2 cellular contexts compared by ENCODE assay signal in the genomic region with DNA sequence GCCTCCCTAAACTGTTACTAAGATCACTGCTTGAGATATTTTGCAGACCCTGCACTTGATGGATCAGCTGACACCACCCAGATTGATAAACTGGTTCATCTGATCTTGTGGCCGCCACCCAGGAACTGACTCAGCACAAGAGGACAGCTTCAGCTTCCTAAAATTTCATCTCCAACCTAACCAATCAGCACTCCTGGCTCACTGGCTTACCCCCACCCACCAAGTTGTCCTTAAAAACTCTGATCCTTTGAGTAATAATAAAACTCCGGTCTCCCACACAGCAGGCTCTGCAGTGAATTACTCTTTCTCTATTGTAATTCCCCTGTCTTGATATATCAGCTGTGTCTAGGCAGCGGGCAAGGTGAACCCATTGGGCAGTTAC.
TF ChIP-seq lines count a peak whose summit lies in the region.

No MANE protein-coding gene starts in this region.

TF ChIP-seq in liver, 16 proteins besides CTCF, POLR2A, EP300 and RAD21:
- TF ChIP-seq HNF4G (IDR thresholded peaks at IDR 0.05) (no peak), YY1 (IDR thresholded peaks at IDR 0.05) (no peak), TAF1 (conservative IDR thresholded peaks at IDR 0.05) (no peak), SP1 (IDR thresholded peaks at IDR 0.05) (no peak), HNF4A (conservative IDR thresholded peaks at IDR 0.05) (no peak), FOXA2 (IDR thresholded peaks at IDR 0.05) (no peak)
- TF ChIP-seq, protein P1, sequence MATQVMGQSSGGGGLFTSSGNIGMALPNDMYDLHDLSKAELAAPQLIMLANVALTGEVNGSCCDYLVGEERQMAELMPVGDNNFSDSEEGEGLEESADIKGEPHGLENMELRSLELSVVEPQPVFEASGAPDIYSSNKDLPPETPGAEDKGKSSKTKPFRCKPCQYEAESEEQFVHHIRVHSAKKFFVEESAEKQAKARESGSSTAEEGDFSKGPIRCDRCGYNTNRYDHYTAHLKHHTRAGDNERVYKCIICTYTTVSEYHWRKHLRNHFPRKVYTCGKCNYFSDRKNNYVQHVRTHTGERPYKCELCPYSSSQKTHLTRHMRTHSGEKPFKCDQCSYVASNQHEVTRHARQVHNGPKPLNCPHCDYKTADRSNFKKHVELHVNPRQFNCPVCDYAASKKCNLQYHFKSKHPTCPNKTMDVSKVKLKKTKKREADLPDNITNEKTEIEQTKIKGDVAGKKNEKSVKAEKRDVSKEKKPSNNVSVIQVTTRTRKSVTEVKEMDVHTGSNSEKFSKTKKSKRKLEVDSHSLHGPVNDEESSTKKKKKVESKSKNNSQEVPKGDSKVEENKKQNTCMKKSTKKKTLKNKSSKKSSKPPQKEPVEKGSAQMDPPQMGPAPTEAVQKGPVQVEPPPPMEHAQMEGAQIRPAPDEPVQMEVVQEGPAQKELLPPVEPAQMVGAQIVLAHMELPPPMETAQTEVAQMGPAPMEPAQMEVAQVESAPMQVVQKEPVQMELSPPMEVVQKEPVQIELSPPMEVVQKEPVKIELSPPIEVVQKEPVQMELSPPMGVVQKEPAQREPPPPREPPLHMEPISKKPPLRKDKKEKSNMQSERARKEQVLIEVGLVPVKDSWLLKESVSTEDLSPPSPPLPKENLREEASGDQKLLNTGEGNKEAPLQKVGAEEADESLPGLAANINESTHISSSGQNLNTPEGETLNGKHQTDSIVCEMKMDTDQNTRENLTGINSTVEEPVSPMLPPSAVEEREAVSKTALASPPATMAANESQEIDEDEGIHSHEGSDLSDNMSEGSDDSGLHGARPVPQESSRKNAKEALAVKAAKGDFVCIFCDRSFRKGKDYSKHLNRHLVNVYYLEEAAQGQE (IDR thresholded peaks at IDR 0.05): no peak
- TF ChIP-seq, protein P2, sequence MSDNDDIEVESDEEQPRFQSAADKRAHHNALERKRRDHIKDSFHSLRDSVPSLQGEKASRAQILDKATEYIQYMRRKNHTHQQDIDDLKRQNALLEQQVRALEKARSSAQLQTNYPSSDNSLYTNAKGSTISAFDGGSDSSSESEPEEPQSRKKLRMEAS (IDR thresholded peaks at IDR 0.05): no peak

TF ChIP-seq in HepG2, 621 proteins besides CTCF, POLR2A, EP300 and RAD21:
- TF ChIP-seq, protein P3, sequence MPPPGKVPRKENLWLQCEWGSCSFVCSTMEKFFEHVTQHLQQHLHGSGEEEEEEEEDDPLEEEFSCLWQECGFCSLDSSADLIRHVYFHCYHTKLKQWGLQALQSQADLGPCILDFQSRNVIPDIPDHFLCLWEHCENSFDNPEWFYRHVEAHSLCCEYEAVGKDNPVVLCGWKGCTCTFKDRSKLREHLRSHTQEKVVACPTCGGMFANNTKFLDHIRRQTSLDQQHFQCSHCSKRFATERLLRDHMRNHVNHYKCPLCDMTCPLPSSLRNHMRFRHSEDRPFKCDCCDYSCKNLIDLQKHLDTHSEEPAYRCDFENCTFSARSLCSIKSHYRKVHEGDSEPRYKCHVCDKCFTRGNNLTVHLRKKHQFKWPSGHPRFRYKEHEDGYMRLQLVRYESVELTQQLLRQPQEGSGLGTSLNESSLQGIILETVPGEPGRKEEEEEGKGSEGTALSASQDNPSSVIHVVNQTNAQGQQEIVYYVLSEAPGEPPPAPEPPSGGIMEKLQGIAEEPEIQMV (CRISPR knock-in tag; IDR thresholded peaks at IDR 0.05; ENCODE audit: low read depth): no peak
- no peak for TF ChIP-seq ZFAT (CRISPR knock-in tag; conservative IDR thresholded peaks at IDR 0.05)
- no peak for TF ChIP-seq KDM4B (CRISPR knock-in tag; IDR thresholded peaks at IDR 0.05)
- TF ChIP-seq CBX5 (CRISPR knock-in tag; IDR thresholded peaks at IDR 0.05; ENCODE audit: borderline replicate concordance): no peak
- TF ChIP-seq, protein P4, sequence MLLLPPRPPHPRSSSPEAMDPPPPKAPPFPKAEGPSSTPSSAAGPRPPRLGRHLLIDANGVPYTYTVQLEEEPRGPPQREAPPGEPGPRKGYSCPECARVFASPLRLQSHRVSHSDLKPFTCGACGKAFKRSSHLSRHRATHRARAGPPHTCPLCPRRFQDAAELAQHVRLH (CRISPR knock-in tag; IDR thresholded peaks at IDR 0.05; ENCODE audit: borderline replicate concordance, low read depth): no peak
- TF ChIP-seq DPF2 (CRISPR knock-in tag; IDR thresholded peaks at IDR 0.05; ENCODE audit: borderline replicate concordance, low read depth): no peak
